ENCODE assay signal across 1 cellular context in the genomic region with DNA sequence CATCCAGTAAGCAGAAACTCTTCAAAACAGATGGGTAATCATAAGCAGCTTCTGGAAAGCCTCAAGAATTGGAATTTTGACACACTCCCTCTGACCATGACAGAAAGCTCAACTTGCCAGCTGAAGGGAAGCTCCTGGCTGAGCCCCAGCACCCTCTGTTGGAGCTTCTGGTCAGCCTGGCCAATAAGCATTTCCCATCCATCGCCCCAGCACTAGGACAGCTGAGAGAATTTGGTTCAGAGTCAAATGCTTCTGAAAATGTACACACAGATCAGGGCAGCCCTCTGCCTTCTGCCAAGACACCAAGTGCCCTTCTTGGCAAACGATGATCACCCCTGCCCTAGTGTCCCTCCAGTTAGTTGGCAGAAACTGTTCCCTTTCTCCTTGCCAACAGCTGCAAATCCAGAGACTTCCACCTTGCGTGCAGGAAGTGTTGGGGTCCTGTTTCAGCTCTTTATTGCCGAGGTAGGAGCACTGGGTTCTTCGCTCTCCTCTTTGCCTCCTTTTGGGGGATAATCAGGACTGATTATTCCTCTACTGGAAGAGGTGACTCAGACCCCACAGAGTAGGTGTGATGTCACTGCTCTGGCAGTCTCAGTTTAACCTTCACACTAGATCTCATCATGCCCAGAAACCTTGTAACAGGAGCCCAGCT.
A peak's percentile ranks its signal among the peaks of the same experiment; 100 is the strongest.
TF ChIP-seq lines count a peak whose summit lies in the region.

No MANE protein-coding gene starts in this region.

TF ChIP-seq in K562, 482 proteins besides CTCF, POLR2A, EP300 and RAD21 (continued from another document):
- TF ChIP-seq TBP (optimal IDR thresholded peaks at IDR 0.05; ENCODE audit: low read depth, low read length) (no peak), PML (IDR thresholded peaks at IDR 0.05; ENCODE audit: low read length) (no peak), SMARCE1 (IDR thresholded peaks at IDR 0.05) (peak; percentile 62), YBX1 (IDR thresholded peaks at IDR 0.05) (no peak), CBX3 (IDR thresholded peaks at IDR 0.05; ENCODE audit: borderline replicate concordance in 1 of 2, low read length in 2 of 2) (no peak), EP400 (IDR thresholded peaks at IDR 0.05) (no peak), BACH1 (tag; IDR thresholded peaks at IDR 0.05) (no peak), MITF (IDR thresholded peaks at IDR 0.05) (no peak), POU5F1 (IDR thresholded peaks at IDR 0.05; ENCODE audit: borderline replicate concordance, low read depth, low read length, partially characterized antibody) (no peak), PTBP1 (IDR thresholded peaks at IDR 0.05; ENCODE audit: low read depth, low read length) (no peak), SMARCA4 (IDR thresholded peaks at IDR 0.05) (peak; percentile 51), JUND (IDR thresholded peaks at IDR 0.05; ENCODE audit: borderline replicate concordance, low read depth, low read length) (peak; percentile 83), JUND (tag; IDR thresholded peaks at IDR 0.05; ENCODE audit: borderline replicate concordance, low read depth, low read length) (peak; percentile 44; the same call in 2 of the 3 replicates), POLR2H (tag; IDR thresholded peaks at IDR 0.05; ENCODE audit: low read depth) (no peak), GABPA (tag; conservative IDR thresholded peaks at IDR 0.05; ENCODE audit: low read depth) (no peak), ZC3H4 (CRISPR knock-in tag; IDR thresholded peaks at IDR 0.05; ENCODE audit: borderline replicate concordance) (no peak), KDM2B (CRISPR knock-in tag; IDR thresholded peaks at IDR 0.05) (no peak), NR3C1 (CRISPR knock-in tag; IDR thresholded peaks at IDR 0.05) (no peak), ZKSCAN1 (IDR thresholded peaks at IDR 0.05; ENCODE audit: low read depth, low read length) (no peak), ZBTB12 (CRISPR knock-in tag; IDR thresholded peaks at IDR 0.05) (no peak), OTX1 (CRISPR knock-in tag; IDR thresholded peaks at IDR 0.05) (no peak), FOSL1 (tag; conservative IDR thresholded peaks at IDR 0.05) (peak; percentile 86), MTA2 (IDR thresholded peaks at IDR 0.05; ENCODE audit: low read depth) (no peak), POLR2AphosphoS2 (IDR thresholded peaks at IDR 0.05; ENCODE audit: low read length) (no peak), ZNF445 (CRISPR knock-in tag; IDR thresholded peaks at IDR 0.05; ENCODE audit: low read depth) (no peak)
- TF ChIP-seq, protein P1, sequence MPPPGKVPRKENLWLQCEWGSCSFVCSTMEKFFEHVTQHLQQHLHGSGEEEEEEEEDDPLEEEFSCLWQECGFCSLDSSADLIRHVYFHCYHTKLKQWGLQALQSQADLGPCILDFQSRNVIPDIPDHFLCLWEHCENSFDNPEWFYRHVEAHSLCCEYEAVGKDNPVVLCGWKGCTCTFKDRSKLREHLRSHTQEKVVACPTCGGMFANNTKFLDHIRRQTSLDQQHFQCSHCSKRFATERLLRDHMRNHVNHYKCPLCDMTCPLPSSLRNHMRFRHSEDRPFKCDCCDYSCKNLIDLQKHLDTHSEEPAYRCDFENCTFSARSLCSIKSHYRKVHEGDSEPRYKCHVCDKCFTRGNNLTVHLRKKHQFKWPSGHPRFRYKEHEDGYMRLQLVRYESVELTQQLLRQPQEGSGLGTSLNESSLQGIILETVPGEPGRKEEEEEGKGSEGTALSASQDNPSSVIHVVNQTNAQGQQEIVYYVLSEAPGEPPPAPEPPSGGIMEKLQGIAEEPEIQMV (tag; conservative IDR thresholded peaks at IDR 0.05; ENCODE audit: low read depth), result no peak
- TF ChIP-seq, protein P2, sequence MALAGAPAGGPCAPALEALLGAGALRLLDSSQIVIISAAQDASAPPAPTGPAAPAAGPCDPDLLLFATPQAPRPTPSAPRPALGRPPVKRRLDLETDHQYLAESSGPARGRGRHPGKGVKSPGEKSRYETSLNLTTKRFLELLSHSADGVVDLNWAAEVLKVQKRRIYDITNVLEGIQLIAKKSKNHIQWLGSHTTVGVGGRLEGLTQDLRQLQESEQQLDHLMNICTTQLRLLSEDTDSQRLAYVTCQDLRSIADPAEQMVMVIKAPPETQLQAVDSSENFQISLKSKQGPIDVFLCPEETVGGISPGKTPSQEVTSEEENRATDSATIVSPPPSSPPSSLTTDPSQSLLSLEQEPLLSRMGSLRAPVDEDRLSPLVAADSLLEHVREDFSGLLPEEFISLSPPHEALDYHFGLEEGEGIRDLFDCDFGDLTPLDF (CRISPR knock-in tag; IDR thresholded peaks at IDR 0.05), result no peak
- TF ChIP-seq, protein P3, sequence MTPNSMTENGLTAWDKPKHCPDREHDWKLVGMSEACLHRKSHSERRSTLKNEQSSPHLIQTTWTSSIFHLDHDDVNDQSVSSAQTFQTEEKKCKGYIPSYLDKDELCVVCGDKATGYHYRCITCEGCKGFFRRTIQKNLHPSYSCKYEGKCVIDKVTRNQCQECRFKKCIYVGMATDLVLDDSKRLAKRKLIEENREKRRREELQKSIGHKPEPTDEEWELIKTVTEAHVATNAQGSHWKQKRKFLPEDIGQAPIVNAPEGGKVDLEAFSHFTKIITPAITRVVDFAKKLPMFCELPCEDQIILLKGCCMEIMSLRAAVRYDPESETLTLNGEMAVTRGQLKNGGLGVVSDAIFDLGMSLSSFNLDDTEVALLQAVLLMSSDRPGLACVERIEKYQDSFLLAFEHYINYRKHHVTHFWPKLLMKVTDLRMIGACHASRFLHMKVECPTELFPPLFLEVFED (CRISPR knock-in tag; conservative IDR thresholded peaks at IDR 0.05), result no peak
